In genomic region chr6:117495873-117496272, GRCh38 we compare ENCODE assay signal across 19 cellular contexts. TPM values are rescaled to one million over a fixed set of nuclear protein-coding genes. Genes with fewer than 3 reads are reported as not detected.
A peak's percentile ranks its signal among the peaks of the same experiment; 100 is the strongest.
DNase-seq lines count a peak whose midpoint lies in the region; ATAC-seq, FAIRE-seq and TF ChIP-seq lines count a peak whose summit lies in the region.
"Had no signal": no experiment of that assay in that cellular context is flagged by ENCODE, and none has a peak within 500 bp of the region (broad histone marks: within the 10 kb centered on the region; RNA-seq: fewer than 3 reads in every experiment).

No MANE protein-coding gene starts in this region.

- TF ChIP-seq CTCF in epithelial cell of esophagus (IDR thresholded peaks at IDR 0.05; ENCODE audit: insufficient read depth, low read depth, low read length, missing control alignments) (no peak), HepG2 (CRISPR knock-in tag; IDR thresholded peaks at IDR 0.05) (no peak)

- no peaks in the 10 kb centered on the region for H4K20me1 ChIP-seq in GM23248 (ENCODE audit: insufficient read depth)
- H4K20me1 ChIP-seq in HepG2 (ENCODE audit: insufficient read depth, low read length), result no peaks in the 10 kb centered on the region

- no peaks in the 10 kb centered on the region for H3K9me2 ChIP-seq in GM23248 (ENCODE audit: insufficient read depth)

- peak overlapping the region; percentile 33 for H3K4me3 ChIP-seq in GM23248
- H3K4me3 ChIP-seq in epithelial cell of esophagus (ENCODE audit: low read length), result no peak overlapping the region
- H3K4me3 ChIP-seq in mesodermal cell (ENCODE audit: extremely low read depth, insufficient read depth, low read length, poor library complexity, severe bottlenecking), result no peak overlapping the region
- no peak overlapping the region for H3K4me3 ChIP-seq in HepG2 (replicated peaks in 1 of 3; ENCODE audit: insufficient read depth in 1 of 3, low read depth in 2 of 3, low read length in 3 of 3)
- H3K4me3 ChIP-seq: cardiac muscle cell had no signal

- H3K9me3 ChIP-seq in GM23248 (ENCODE audit: low read depth) (no peaks in the 10 kb centered on the region), mesodermal cell (ENCODE audit: control insufficient read depth, low read length) (no peaks in the 10 kb centered on the region), HepG2 (ENCODE audit: low read length) (no peaks in the 10 kb centered on the region)

- in situ Hi-C loops in GM23248 (cut with MboI) (no loop called here), HepG2 (cut with HindIII; ENCODE audit: extremely low pct_ligation_motif_present, low pct_unique_long_range_greater_than_20kb) (no loop called here)

- H3K4me1 ChIP-seq in GM23248 (ENCODE audit: insufficient read depth) (peaks cover 75% of the 10 kb centered on the region), mesodermal cell (ENCODE audit: control insufficient read depth, insufficient read depth, low read length, poor library complexity, severe bottlenecking) (peaks cover 67% of the 10 kb centered on the region), HepG2 (ENCODE audit: insufficient read depth, low read length) (peaks cover 46% of the 10 kb centered on the region)

- TF ChIP-seq POLR2A in HepG2 (IDR thresholded peaks at IDR 0.05; ENCODE audit: insufficient read depth in 1 of 2, low read depth in 2 of 2, low read length in 2 of 2), result no peak

- CTCF ChIA-PET in HepG2 (lab: Yijun Ruan, JAX; ENCODE audit: low intra/inter-chr PET ratio, low total read pairs), result no interaction called here

- H3K79me2 ChIP-seq in GM23248 (ENCODE audit: insufficient read depth) (peaks cover 81% of the 10 kb centered on the region), HepG2 (ENCODE audit: insufficient read depth, low read length) (peaks cover 94% of the 10 kb centered on the region)

- peak; percentile 44 for ATAC-seq in SK-N-SH treated with all-trans-retinoic acid at 6 μM for 48 hours
- ATAC-seq in HepG2, result no peak
- ATAC-seq: sciatic nerve; stimulated activated naive CD8-positive, alpha-beta T cell treated with anti-CD3 and anti-CD28 coated beads, Interleukin-15, amount 100 ng/mL, for 72 hours; WTC11 had no signal

- H3K4me2 ChIP-seq in GM23248 (ENCODE audit: unreplicated experiment) (peak overlapping the region; percentile 67), HepG2 (ENCODE audit: low read depth, low read length) (no peak overlapping the region)

- H3K9ac ChIP-seq in GM23248 (peak overlapping the region; percentile 70), HepG2 (ENCODE audit: insufficient read depth, low read depth, low read length) (no peak overlapping the region)
- H3K9ac ChIP-seq: parathyroid adenoma had no signal

- peak overlapping the region; percentile 93 for H3K27ac ChIP-seq in GM23248
- peak overlapping the region; percentile 46 for H3K27ac ChIP-seq in mesodermal cell (ENCODE audit: low read depth, low read length, severe bottlenecking)
- H3K27ac ChIP-seq in HepG2 (ENCODE audit: extremely low read length, insufficient read depth, low read length), result no peak overlapping the region
- H3K27ac ChIP-seq: cardiac muscle cell, parathyroid adenoma had no signal

- peak; percentile 65 for DNase-seq in GM23248
- peak; percentile 66 for DNase-seq in epithelial cell of esophagus (ENCODE audit: low read depth)
- DNase-seq in HepG2 (ENCODE audit: low spot score), result no peak
- DNase-seq in NCI-H146 treated with DMSO at 0.1 percent for 48 hours (lab: John Stamatoyannopoulos, UW; ENCODE audit: unreplicated experiment), result no peak
- no peak for DNase-seq in globus pallidus (ENCODE audit: low spot score)
- DNase-seq in iPS-NIHi7 (ENCODE audit: extremely low spot score), result no peak
- DNase-seq: activated CD4-positive, alpha-beta memory T cell treated with anti-CD3 and anti-CD28 coated beads for 36 hours; activated T-cell treated with anti-CD3 and anti-CD28 coated beads, Interleukin-2, amount 50 U/mL, for 24 hours; CD4-positive, alpha-beta memory T cell; DMS53; NCI-H187; stimulated activated CD4-positive, alpha-beta T cell treated with anti-CD3 and anti-CD28 coated beads, Interleukin-1b, Interleukin-23, amount 100 ng/mL, for 48 hours; stimulated activated naive CD8-positive, alpha-beta T cell treated with anti-CD3 and anti-CD28 coated beads, Interleukin-15, amount 100 ng/mL, for 72 hours had no signal

- TF ChIP-seq RAD21 in HepG2 (CRISPR knock-in tag; IDR thresholded peaks at IDR 0.05), result no peak

- H2AFZ ChIP-seq in GM23248 (no peak overlapping the region), HepG2 (ENCODE audit: low read length) (no peak overlapping the region)
- H2AFZ ChIP-seq: parathyroid adenoma had no signal

- H3K36me3 ChIP-seq in GM23248 (ENCODE audit: low read depth), result no peaks in the 10 kb centered on the region
- H3K36me3 ChIP-seq in mesodermal cell (ENCODE audit: control insufficient read depth, insufficient read depth, low read length), result peaks cover 5% of the 10 kb centered on the region
- H3K36me3 ChIP-seq in HepG2 (replicated peaks in 1 of 2; ENCODE audit: control insufficient read depth in 1 of 2, insufficient read depth in 2 of 2, low read length in 2 of 2), result no peaks in the 10 kb centered on the region; a peak in 2 of 5 replicates
- H3K36me3 ChIP-seq: cardiac muscle cell had no signal

- H3F3A ChIP-seq in GM23248 (ENCODE audit: insufficient read depth), result peaks cover 64% of the 10 kb centered on the region

- intact Hi-C loops in HepG2 (cut with micrococcal nuclease; ENCODE audit: unreplicated experiment), result no loop called here

- H3K27me3 ChIP-seq in GM23248 (replicated peaks; ENCODE audit: insufficient read depth), result no peaks in the 10 kb centered on the region
- no peaks in the 10 kb centered on the region for H3K27me3 ChIP-seq in HepG2 (ENCODE audit: control insufficient read depth in 1 of 2, insufficient read depth in 2 of 2, low read length in 2 of 2)
- H3K27me3 ChIP-seq: cardiac muscle cell had no signal

- BruUV-seq in HepG2 (replicated peaks; lab: Mats Ljungman, UMichigan), result no TSS peak

- POLR2A ChIA-PET in HepG2 (lab: Yijun Ruan, JAX), result interaction anchor here (1.0 kb wide), 1 partner anchor 11 kb away, joined by 3 read pairs; no protein-coding TSS in a partner anchor

- no peak for TF ChIP-seq EP300 in HepG2 (IDR thresholded peaks at IDR 0.05; ENCODE audit: low read depth in 2 of 2, low read length in 2 of 2)
- TF ChIP-seq EP300 in HepG2 (CRISPR knock-in tag; IDR thresholded peaks at IDR 0.05; ENCODE audit: borderline replicate concordance), result no peak

- no peak for FAIRE-seq in HepG2 (lab: Jason Lieb, UNC)

- WGBS in GM23248 (ENCODE audit: low coverage in 1 of 2, low lambda C conversion rate in 2 of 2, missing lambda C conversion rate in 2 of 2), 2 experiments, result 30 to 33% methylated on average over 2 of the region's 2 CpGs
- WGBS in mesodermal cell (ENCODE audit: insufficient coverage in 2 of 2), 2 experiments, result no CpG with 5 or more reads among the region's 2 CpGs
- WGBS in HepG2 (ENCODE audit: low lambda C conversion rate), result 69% methylated on average over 2 of the region's 2 CpGs

TF ChIP-seq in SK-N-SH treated with all-trans-retinoic acid at 6 μM for 48 hours, 23 proteins besides CTCF, POLR2A, EP300 and RAD21:
- TF ChIP-seq SNAI2 (CRISPR knock-in tag; IDR thresholded peaks at IDR 0.05) (no peak), TOX (CRISPR knock-in tag; IDR thresholded peaks at IDR 0.05; ENCODE audit: borderline replicate concordance) (peak; percentile 79), ZNF565 (CRISPR knock-in tag; conservative IDR thresholded peaks at IDR 0.05; ENCODE audit: low read depth) (no peak)

TF ChIP-seq in HepG2, 621 proteins besides CTCF, POLR2A, EP300 and RAD21 (continues in another document):
- no peak for TF ChIP-seq ZNF17 (CRISPR knock-in tag; IDR thresholded peaks at IDR 0.05)

RNA-seq across cellular contexts. Expression of gene DCBLD1, which starts 13.4 kb away (rescaled TPM):
- total RNA-seq in GM23248 (2014; rRNA removed; shearing (Covaris generic)), result 38.4 and 52.0 TPM in 2 replicates
- polyA plus RNA-seq in GM23248 (2016; fragmentation: Nextera tagmentation; extraction: Ambion mirVana), result 24.0 and 25.1 TPM in 2 replicates
- 127 TPM for polyA plus RNA-seq in mesodermal cell (2013, experiment 1 of 2)
- polyA plus RNA-seq in mesodermal cell (2013, experiment 2 of 2), result 110 TPM
- 26.0 and 41.5 TPM in 2 replicates for total RNA-seq in HepG2 (2016; rRNA removed; fragmentation: Illumina TruSeq; extraction: Trizol)
- total RNA-seq in HepG2 (2016; cell fraction: cytosol; rRNA removed; fragmentation: Illumina TruSeq; extraction: Trizol; ENCODE audit: low read depth), result 23.2 and 25.3 TPM in 2 replicates
- 20.4 and 37.6 TPM in 2 replicates for total RNA-seq in HepG2 (2016; cell fraction: insoluble cytoplasmic fraction; rRNA removed; fragmentation: Illumina TruSeq; extraction: Trizol)
- 25.3 and 27.7 TPM in 2 replicates for total RNA-seq in HepG2 (2016; cell fraction: membrane; rRNA removed; fragmentation: Illumina TruSeq; extraction: Trizol)
- 42.3 and 54.4 TPM in 2 replicates for total RNA-seq in HepG2 (2016; cell fraction: nucleus; rRNA removed; fragmentation: Illumina TruSeq; extraction: Trizol)
- 17.5 and 23.2 TPM in 2 replicates for polyA plus RNA-seq in HepG2 (2011; rRNA removed)
- polyA plus RNA-seq in HepG2 (2011; cell fraction: cytosol; rRNA removed), result 15.5 and 17.2 TPM in 2 replicates
- polyA plus RNA-seq in HepG2 (2011; cell fraction: nucleus; rRNA removed), result 27.8 and 35.0 TPM in 2 replicates
- polyA plus RNA-seq in HepG2 (2012), result 16.7 and 19.0 TPM in 2 replicates
- polyA plus RNA-seq in HepG2 (2016; cell fraction: cytosol; fragmentation: Illumina TruSeq; extraction: Trizol; ENCODE audit: low read depth), result 6.6 TPM in 2 replicates
- 17.6 TPM in 2 replicates for polyA plus RNA-seq in HepG2 (2016; cell fraction: insoluble cytoplasmic fraction; fragmentation: Illumina TruSeq; extraction: Trizol; ENCODE audit: low read depth)
- polyA plus RNA-seq in HepG2 (2016; cell fraction: membrane; fragmentation: Illumina TruSeq; extraction: Trizol; ENCODE audit: low read depth), result 12.8 and 13.8 TPM in 2 replicates
- polyA plus RNA-seq in HepG2 (2016; cell fraction: nucleus; fragmentation: Illumina TruSeq; extraction: Trizol; ENCODE audit: insufficient read depth, low read depth), result 82.1 and 89.2 TPM in 2 replicates
- 3.6 and 20.0 TPM in 2 replicates for polyA minus RNA-seq in HepG2 (2011; rRNA and poly(A)+ RNA removed; ENCODE audit: low replicate concordance)
- 18.9 and 22.3 TPM in 2 replicates for polyA minus RNA-seq in HepG2 (2011; cell fraction: cytosol; rRNA and poly(A)+ RNA removed)
- 44.4 and 61.2 TPM in 2 replicates for polyA minus RNA-seq in HepG2 (2011; cell fraction: nucleus; rRNA and poly(A)+ RNA removed)

Comparison
In these comparisons a context has a peak if more than half of its experiments do, and no peak if none do; other contexts are left out.
1. DNase-seq: peak in GM23248 (single experiment) and epithelial cell of esophagus (single experiment); none in HepG2 (single experiment), NCI-H146 treated with DMSO at 0.1 percent for 48 hours (single experiment), globus pallidus (single experiment) and iPS-NIHi7 (single experiment).